ENCODE assay signal across 11 cellular contexts in genomic region chr22:42022162-42022847, GRCh38. TPM values are rescaled to one million over a fixed set of nuclear protein-coding genes. Genes with fewer than 3 reads are reported as not detected.
A peak's percentile ranks its signal among the peaks of the same experiment; 100 is the strongest.
DNase-seq lines count a peak whose midpoint lies in the region; ATAC-seq and TF ChIP-seq lines count a peak whose summit lies in the region.
"Had no signal": no experiment of that assay in that cellular context is flagged by ENCODE, and none has a peak within 500 bp of the region (broad histone marks: within the 10 kb centered on the region; RNA-seq: fewer than 3 reads in every experiment).

No MANE protein-coding gene starts in this region.

- H3K36me3 ChIP-seq in left lung, result no peaks in the 10 kb centered on the region

- H3K27me3 Mint-ChIP-seq in T-helper 2 cell treated with Interferon-gamma antibody and Interleukin-4, amounts not matched to agents 5 μg/mL and 100 μg/mL, for 36 hours (ENCODE audit: low read depth), result peaks cover 8% of the 10 kb centered on the region

- peak; percentile 56 for DNase-seq in SKM-1 treated with dmso at 0.1 percent for 144 hours (lab: John Stamatoyannopoulos, UW; ENCODE audit: unreplicated experiment)
- DNase-seq in SKM-1 (lab: John Stamatoyannopoulos, UW; ENCODE audit: unreplicated experiment), result no peak
- DNase-seq in KBM-7, result peak; percentile 25
- DNase-seq in T-helper 2 cell treated with Interferon-gamma antibody and Interleukin-4, amounts not matched to agents 5 μg/mL and 100 μg/mL, for 36 hours (ENCODE audit: low spot score), result no peak
- DNase-seq in left lung, result no peak
- no peak for DNase-seq in HuH-7 (ENCODE audit: low spot score)
- DNase-seq: NCI-H187 treated with DMSO at 0.1 percent for 48 hours; stimulated activated CD4-positive, alpha-beta T cell treated with anti-CD3 and anti-CD28 coated beads, Interleukin-2, amount 100 ng/mL, for 48 hours had no signal

- intact Hi-C loops in left lung (cut with DNase I), result no loop called here

- peak overlapping the region; percentile 84 for H3K27ac Mint-ChIP-seq in T-helper 2 cell treated with Interferon-gamma antibody and Interleukin-4, amounts not matched to agents 5 μg/mL and 100 μg/mL, for 36 hours

- H3K4me1 ChIP-seq in left lung, result no peaks in the 10 kb centered on the region

- no peak for TF ChIP-seq CTCF in left lung (IDR thresholded peaks at IDR 0.05)

- H3K9me3 Mint-ChIP-seq in T-helper 2 cell treated with Interferon-gamma antibody and Interleukin-4, amounts not matched to agents 5 μg/mL and 100 μg/mL, for 36 hours, result peaks cover 3% of the 10 kb centered on the region

- H3K4me3 ChIP-seq in left lung, result no peak overlapping the region

- no peaks in the 10 kb centered on the region for H3K27me3 ChIP-seq in left lung

- peak; percentile 43 for ATAC-seq in left lung
- no peak for ATAC-seq in SK-N-SH treated with all-trans-retinoic acid at 6 μM for 48 hours
- no peak for ATAC-seq in HG02973 (IDR thresholded peaks at IDR 0.05; ENCODE audit: unreplicated experiment)

- H3K9me3 ChIP-seq in left lung, result no peaks in the 10 kb centered on the region

- in situ Hi-C loops in KBM-7 (cut with MboI; ENCODE audit: low pct_unique_long_range_greater_than_20kb, low sequenced_read_pairs), result no loop called here

- peak overlapping the region; percentile 34 for H3K4me3 Mint-ChIP-seq in T-helper 2 cell treated with Interferon-gamma antibody and Interleukin-4, amounts not matched to agents 5 μg/mL and 100 μg/mL, for 36 hours

- peaks cover 11% of the 10 kb centered on the region for H3K36me3 Mint-ChIP-seq in T-helper 2 cell treated with Interferon-gamma antibody and Interleukin-4, amounts not matched to agents 5 μg/mL and 100 μg/mL, for 36 hours (ENCODE audit: low read depth)

- H3K4me1 Mint-ChIP-seq in T-helper 2 cell treated with Interferon-gamma antibody and Interleukin-4, amounts not matched to agents 5 μg/mL and 100 μg/mL, for 36 hours (ENCODE audit: low read depth), result peaks cover 16% of the 10 kb centered on the region

- H3K27ac ChIP-seq in left lung, result no peak overlapping the region

TF ChIP-seq in SK-N-SH treated with all-trans-retinoic acid at 6 μM for 48 hours, 23 proteins besides CTCF, POLR2A, EP300 and RAD21:
- TF ChIP-seq TOX (CRISPR knock-in tag; IDR thresholded peaks at IDR 0.05; ENCODE audit: borderline replicate concordance) (no peak), SNAI2 (CRISPR knock-in tag; IDR thresholded peaks at IDR 0.05) (no peak), PPARA (CRISPR knock-in tag; IDR thresholded peaks at IDR 0.05; ENCODE audit: borderline replicate concordance) (no peak), CSDC2 (CRISPR knock-in tag; IDR thresholded peaks at IDR 0.05) (no peak), ZNF8 (CRISPR knock-in tag; IDR thresholded peaks at IDR 0.05) (no peak), RARB (CRISPR knock-in tag; IDR thresholded peaks at IDR 0.05) (no peak), POU6F1 (CRISPR knock-in tag; IDR thresholded peaks at IDR 0.05; ENCODE audit: borderline replicate concordance, low read depth) (no peak)

RNA-seq across cellular contexts. Expression of gene WBP2NL, which starts 23.7 kb away (rescaled TPM):
- 1 to 10 TPM; 1.6 to 1.8 TPM for total RNA-seq in left lung
- total RNA-seq: lung microvascular endothelial cell had no signal

RNA-seq across cellular contexts. Expression of gene NAGA, which starts 48.3 kb away (rescaled TPM):
- total RNA-seq in left lung, result 10 to 100 TPM; 30.5 to 35.6 TPM

RNA-seq across cellular contexts. Expression of gene PHETA2, which starts 51.7 kb away (rescaled TPM):
- 10 to 100 TPM; 18.7 to 20.4 TPM for total RNA-seq in left lung

RNA-seq across cellular contexts. Expression of gene SEPTIN3, which starts 53.1 kb away (rescaled TPM):
- total RNA-seq in left lung, result 1 to 10 TPM in 1 of 2 donors, under 1 TPM in 1; 0.99 to 2.0 TPM

RNA-seq across cellular contexts. Expression of gene SMDT1, which starts 57.2 kb away (rescaled TPM):
- total RNA-seq in left lung, result 10 to 100 TPM; 73.2 to 94.6 TPM

Comparison
In these comparisons a context has a peak if more than half of its experiments do, and no peak if none do; other contexts are left out.
1. DNase-seq: peak in SKM-1 treated with dmso at 0.1 percent for 144 hours (single experiment) and KBM-7 (single experiment); none in SKM-1 (single experiment), T-helper 2 cell treated with Interferon-gamma antibody and Interleukin-4, amounts not matched to agents 5 μg/mL and 100 μg/mL, for 36 hours (single experiment), left lung (0 of 2) and HuH-7 (single experiment).